ENCODE assay signal across 8 cellular contexts in the genomic region with DNA sequence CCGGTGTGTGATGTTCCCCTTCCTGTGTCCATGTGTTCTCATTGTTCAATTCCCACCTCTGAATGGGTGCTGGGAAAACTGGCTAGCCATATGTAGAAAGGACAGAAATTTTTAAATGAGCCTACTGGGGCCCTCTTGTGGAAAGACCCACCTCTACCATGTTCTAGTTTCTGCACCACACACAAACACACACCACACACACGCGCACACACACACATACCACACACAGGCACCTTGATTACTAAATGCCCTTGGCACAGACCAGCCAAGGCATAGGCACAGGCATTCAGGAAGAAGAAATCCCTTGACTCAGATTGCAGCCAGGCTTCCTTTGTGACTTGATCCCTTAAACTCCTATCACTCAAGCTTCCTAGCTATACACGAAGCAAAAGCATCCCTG.
A peak's percentile ranks its signal among the peaks of the same experiment; 100 is the strongest.
DNase-seq lines count a peak whose midpoint lies in the region; ATAC-seq, FAIRE-seq and TF ChIP-seq lines count a peak whose summit lies in the region.

No MANE protein-coding gene starts in this region.

- peak; percentile 43 for ATAC-seq in left lobe of liver
- ATAC-seq in HG02798 (IDR thresholded peaks at IDR 0.05; ENCODE audit: poor library complexity, unreplicated experiment) = no peak
- ATAC-seq in activated CD4-positive, CD25-positive, alpha-beta regulatory T cell treated with anti-CD3 and anti-CD28 coated beads, Interleukin-2, amount 50 U/mL, for 24 hours = no peak
- no peak for ATAC-seq in GM21447 (IDR thresholded peaks at IDR 0.05; ENCODE audit: unreplicated experiment)

- DNase-seq in DMS 273 treated with DMSO at 0.1 percent for 48 hours (lab: John Stamatoyannopoulos, UW) (peak; percentile 9), LNCaP clone FGC (ENCODE audit: low read depth) (no peak), astrocyte (ENCODE audit: low read depth) (peak; percentile 37), left lobe of liver (ENCODE audit: low spot score) (no peak)
- DNase-seq in activated CD4-positive, CD25-positive, alpha-beta regulatory T cell (lab: John Stamatoyannopoulos, UW) = no peak

- H3K4me3 ChIP-seq in LNCaP clone FGC (ENCODE audit: low read depth, low read length) = no peak overlapping the region
- no peak overlapping the region for H3K4me3 ChIP-seq in astrocyte (ENCODE audit: insufficient read depth, low read depth, low read length)

- peaks cover 3% of the 10 kb centered on the region for H3K27me3 Mint-ChIP-seq in astrocyte (ENCODE audit: low read depth, unreplicated experiment)

- H4K20me1 ChIP-seq in astrocyte (ENCODE audit: insufficient read depth, low read length) = peaks cover 50% of the 10 kb centered on the region

- peak; percentile 21; the same call in 1 of the 2 replicates for TF ChIP-seq CTCF in LNCaP clone FGC (IDR thresholded peaks at IDR 0.05; ENCODE audit: control insufficient read depth, extremely low read depth, insufficient read depth)
- peak; percentile 24 for TF ChIP-seq CTCF in astrocyte (IDR thresholded peaks at IDR 0.05; ENCODE audit: insufficient read depth, low read depth, low read length)

- H3K9ac ChIP-seq in astrocyte (ENCODE audit: low read length) = no peak overlapping the region

- peaks cover 27% of the 10 kb centered on the region for H3K4me1 Mint-ChIP-seq in astrocyte (ENCODE audit: low read depth, unreplicated experiment)

- H3K27ac Mint-ChIP-seq in astrocyte (ENCODE audit: unreplicated experiment) = peak overlapping the region; percentile 1

- no peaks in the 10 kb centered on the region for H3K9me3 ChIP-seq in astrocyte (ENCODE audit: insufficient read depth, low read depth, low read length)

- no peaks in the 10 kb centered on the region for H3K36me3 Mint-ChIP-seq in astrocyte (ENCODE audit: low read depth, unreplicated experiment)

- no peaks in the 10 kb centered on the region for H3K27me3 ChIP-seq in astrocyte (ENCODE audit: insufficient read depth, low read length)

- no peak overlapping the region for H3K27ac ChIP-seq in astrocyte (ENCODE audit: low read depth, low read length)

- H3K36me3 ChIP-seq in astrocyte (ENCODE audit: insufficient read depth, low read length) = no peaks in the 10 kb centered on the region

- peaks cover 23% of the 10 kb centered on the region for H3K79me2 ChIP-seq in astrocyte (ENCODE audit: insufficient read depth, low read length)

- FAIRE-seq in astrocyte (lab: Jason Lieb, UNC) = no peak

- peaks cover 37% of the 10 kb centered on the region for H3K4me1 ChIP-seq in astrocyte (ENCODE audit: insufficient read depth, low read length)

- no peaks in the 10 kb centered on the region for H3K9me3 Mint-ChIP-seq in astrocyte (ENCODE audit: unreplicated experiment)

- H3K4me3 Mint-ChIP-seq in astrocyte (ENCODE audit: unreplicated experiment) = no peak overlapping the region

- no peak overlapping the region for H2AFZ ChIP-seq in astrocyte (ENCODE audit: low read depth, low read length)

- H3K4me2 ChIP-seq in astrocyte (ENCODE audit: low read length) = no peak overlapping the region

Comparison
In these comparisons a context has a peak if more than half of its experiments do, and no peak if none do; other contexts are left out.
1. DNase-seq: peak in DMS 273 treated with DMSO at 0.1 percent for 48 hours (single experiment) and astrocyte (single experiment); none in LNCaP clone FGC (single experiment), left lobe of liver (single experiment) and activated CD4-positive, CD25-positive, alpha-beta regulatory T cell (0 of 4).